In the genomic region with DNA sequence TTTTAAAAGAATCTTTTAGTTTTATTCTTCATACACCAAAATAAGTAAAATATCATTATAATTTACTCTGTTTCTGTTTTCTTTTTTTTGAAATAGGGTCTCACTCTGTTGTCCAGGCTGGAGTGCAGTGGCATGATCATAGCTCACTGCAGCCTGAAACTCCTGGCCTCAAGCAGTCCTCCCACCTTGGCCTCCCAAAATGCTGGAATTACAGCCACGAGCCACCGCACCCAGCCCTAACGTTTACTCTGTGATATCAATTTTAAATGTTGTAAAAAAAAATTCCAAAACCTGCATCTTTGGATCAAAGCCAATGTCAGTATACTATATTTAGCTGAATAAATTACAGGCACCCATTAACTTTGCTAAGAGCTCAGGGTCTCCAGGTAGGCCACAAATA, we compare ENCODE assay signal across 23 cellular contexts.
"Had no signal": no experiment of that assay in that cellular context is flagged by ENCODE, and none has a peak within 500 bp of the region (broad histone marks: within the 10 kb centered on the region; RNA-seq: fewer than 3 reads in every experiment).

No MANE protein-coding gene starts in this region.

- H3K4me1 ChIP-seq: colonic mucosa, esophagus squamous epithelium, gastrocnemius medialis, gastroesophageal sphincter, heart left ventricle, heart right ventricle had no signal

- H3K36me3 ChIP-seq: colonic mucosa, esophagus muscularis mucosa, esophagus squamous epithelium, gastrocnemius medialis, gastroesophageal sphincter, heart left ventricle, heart right ventricle had no signal

- H3K9me3 ChIP-seq: colonic mucosa, esophagus muscularis mucosa, esophagus squamous epithelium, gastrocnemius medialis, gastroesophageal sphincter, heart left ventricle, heart right ventricle had no signal

- H3K4me3 ChIP-seq: colonic mucosa, coronary artery, dorsolateral prefrontal cortex, esophagus muscularis mucosa, esophagus squamous epithelium, gastrocnemius medialis, gastroesophageal sphincter, heart left ventricle, heart right ventricle had no signal

- H3K27ac ChIP-seq: colonic mucosa, coronary artery, dorsolateral prefrontal cortex, epithelial cell of prostate, esophagus muscularis mucosa, esophagus squamous epithelium, foreskin keratinocyte, gastrocnemius medialis, gastroesophageal sphincter, heart left ventricle, heart right ventricle had no signal

- H3K27me3 ChIP-seq: colonic mucosa, dorsolateral prefrontal cortex, esophagus muscularis mucosa, esophagus squamous epithelium, foreskin keratinocyte, gastrocnemius medialis, gastroesophageal sphincter, heart left ventricle, heart right ventricle had no signal

- DNase-seq: colonic mucosa; cortex of kidney; dermis blood vessel endothelial cell; dorsolateral prefrontal cortex; effector CD4-positive, alpha-beta T cell; effector CD8-positive, alpha-beta T cell; effector memory CD4-positive, alpha-beta T cell; effector memory CD8-positive, alpha-beta T cell; endodermal cell; erythroblast; esophagus squamous epithelium; foreskin fibroblast; foreskin keratinocyte; foreskin melanocyte; gastrocnemius medialis; glutamatergic neuron; head of caudate nucleus; heart left ventricle; heart right ventricle had no signal
